ENCODE assay signal across 9 cellular contexts in the genomic region with DNA sequence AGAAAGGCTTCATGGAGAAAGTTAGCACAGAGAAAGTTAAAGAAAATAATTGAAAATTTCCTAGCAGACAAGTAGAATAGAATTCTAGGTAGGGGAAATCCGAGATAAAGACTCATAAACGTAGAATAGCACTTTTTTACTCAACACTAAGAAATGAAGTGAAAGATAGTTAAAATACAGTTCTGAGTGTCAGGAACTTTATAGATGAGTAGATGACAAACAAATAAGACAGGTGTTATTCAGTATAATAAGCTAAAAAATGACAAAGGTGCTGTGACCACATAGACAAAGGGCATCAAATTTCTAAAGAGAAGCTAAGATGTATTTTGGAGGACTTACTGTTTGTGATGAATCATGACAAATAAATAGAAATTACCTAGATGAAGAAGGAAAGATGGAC.
"Had no signal": no experiment of that assay in that cellular context is flagged by ENCODE, and none has a peak within 500 bp of the region (broad histone marks: within the 10 kb centered on the region; RNA-seq: fewer than 3 reads in every experiment).

No MANE protein-coding gene starts in this region.

- H3K4me1 ChIP-seq: HAP-1 had no signal

- H3K4me3 ChIP-seq: GM23248, HAP-1, K562 had no signal

- H2AFZ ChIP-seq: GM23248 had no signal

- H3K9me3 ChIP-seq: HAP-1 had no signal

- H3K27ac ChIP-seq: GM23248 had no signal

- ATAC-seq: HCT116, K562 had no signal

- H3K36me3 ChIP-seq: HAP-1 had no signal

- H3K9ac ChIP-seq: GM23248 had no signal

- DNase-seq: GM23248, GOT3, H7, HFFc6, IMR-90, KG1 had no signal
